24 cellular contexts compared by ENCODE assay signal in the genomic region with DNA sequence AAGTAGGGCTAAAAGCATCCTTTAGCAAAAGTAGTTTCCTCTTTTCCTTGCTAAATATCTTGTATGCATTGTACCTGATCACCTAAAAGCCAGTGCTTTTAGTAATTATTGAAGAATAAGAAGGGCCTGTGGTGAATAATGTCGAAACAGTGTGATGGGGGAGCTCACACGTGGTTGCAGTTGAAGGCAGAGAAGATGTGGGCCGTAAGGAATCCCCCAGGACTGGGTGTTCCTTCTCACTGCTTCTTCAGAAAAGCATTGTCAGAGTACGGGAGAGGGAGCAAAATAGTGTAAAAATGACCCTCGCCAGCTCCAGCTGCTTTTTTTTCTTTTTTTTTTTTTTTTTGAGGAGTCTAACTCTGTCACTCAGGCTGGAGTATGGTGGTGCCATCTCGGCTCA.
DNase-seq lines count a peak whose midpoint lies in the region; ATAC-seq and TF ChIP-seq lines count a peak whose summit lies in the region.
"Had no signal": no experiment of that assay in that cellular context is flagged by ENCODE, and none has a peak within 500 bp of the region (broad histone marks: within the 10 kb centered on the region; RNA-seq: fewer than 3 reads in every experiment).

No MANE protein-coding gene starts in this region.

- no peak overlapping the region for H3K4me3 Mint-ChIP-seq in activated T-helper 17 cell treated with anti-CD3 and anti-CD28 coated beads, Interleukin-2, amount 50 U/mL, for 72 hours
- H3K4me3 Mint-ChIP-seq in neural progenitor cell = no peak overlapping the region
- H3K4me3 Mint-ChIP-seq: CD14-positive monocyte, T-cell had no signal

- no peaks in the 10 kb centered on the region for H3K36me3 ChIP-seq in neural progenitor cell

- H3K4me1 ChIP-seq in neural progenitor cell = no peaks in the 10 kb centered on the region

- no peak overlapping the region for H3K4me3 ChIP-seq in neural progenitor cell

- no peak for TF ChIP-seq CTCF in neural progenitor cell (IDR thresholded peaks at IDR 0.05)

- no peak for DNase-seq in anterior cingulate cortex (lab: John Stamatoyannopoulos, UW)
- DNase-seq in neural progenitor cell (ENCODE audit: low spot score) = no peak
- DNase-seq in NCI-H2081 treated with DMSO at 0.1 percent for 48 hours (lab: John Stamatoyannopoulos, UW) = no peak
- DNase-seq: DMS53, EL, GOT3, KG1, NCI-H1105 treated with DMSO at 0.1 percent for 48 hours, NCI-H1694 treated with DMSO at 0.1 percent for 48 hours, NCI-H2107, NCI-H2227 treated with DMSO at 0.1 percent for 48 hours, NCI-H510A treated with DMSO at 0.1 percent for 48 hours, NCI-H774, RPMI8226, SIG-M5, T-cell had no signal

- no peak overlapping the region for H3K4me2 ChIP-seq in neural progenitor cell

- H3K9ac ChIP-seq in neural progenitor cell = no peak overlapping the region

- no peak overlapping the region for H2AFZ ChIP-seq in neural progenitor cell (replicated peaks)

- H3K9me3 ChIP-seq in neural progenitor cell (ENCODE audit: low read depth) = no peaks in the 10 kb centered on the region

- H4K20me1 ChIP-seq in neural progenitor cell (ENCODE audit: low read depth) = no peaks in the 10 kb centered on the region

- peak; percentile 43 for ATAC-seq in GM18502 (IDR thresholded peaks at IDR 0.05; ENCODE audit: poor library complexity, unreplicated experiment)
- ATAC-seq in GM18867 (IDR thresholded peaks at IDR 0.05; ENCODE audit: unreplicated experiment) = peak; percentile 46
- ATAC-seq in GM21360 (IDR thresholded peaks at IDR 0.05; ENCODE audit: unreplicated experiment) = peak; percentile 49
- peak; percentile 49 for ATAC-seq in HG03520 (IDR thresholded peaks at IDR 0.05; ENCODE audit: unreplicated experiment)
- ATAC-seq in activated T-helper 17 cell treated with anti-CD3 and anti-CD28 coated beads, Interleukin-2, amount 50 U/mL, for 72 hours (replicated peaks) = no peak
- ATAC-seq: HCT116, SK-N-SH treated with all-trans-retinoic acid at 6 μM for 48 hours, T-cell had no signal

- H3K27me3 ChIP-seq in neural progenitor cell = no peaks in the 10 kb centered on the region

- H3K9me3 Mint-ChIP-seq in activated T-helper 17 cell treated with anti-CD3 and anti-CD28 coated beads, Interleukin-2, amount 50 U/mL, for 72 hours = no peaks in the 10 kb centered on the region
- no peaks in the 10 kb centered on the region for H3K9me3 Mint-ChIP-seq in neural progenitor cell
- H3K9me3 Mint-ChIP-seq: T-cell had no signal

- H3F3A ChIP-seq in neural progenitor cell (ENCODE audit: low read depth) = no peaks in the 10 kb centered on the region

- H3K79me2 ChIP-seq in neural progenitor cell (ENCODE audit: low read depth) = no peaks in the 10 kb centered on the region

- peaks cover 7% of the 10 kb centered on the region for H3K27me3 Mint-ChIP-seq in activated T-helper 17 cell treated with anti-CD3 and anti-CD28 coated beads, Interleukin-2, amount 50 U/mL, for 72 hours
- no peaks in the 10 kb centered on the region for H3K27me3 Mint-ChIP-seq in neural progenitor cell (ENCODE audit: insufficient read depth, low read depth)

- H3K27ac Mint-ChIP-seq in activated T-helper 17 cell treated with anti-CD3 and anti-CD28 coated beads, Interleukin-2, amount 50 U/mL, for 72 hours = no peak overlapping the region
- H3K27ac Mint-ChIP-seq in neural progenitor cell = no peak overlapping the region
- H3K27ac Mint-ChIP-seq: T-cell had no signal

- no peaks in the 10 kb centered on the region for H3K4me1 Mint-ChIP-seq in activated T-helper 17 cell treated with anti-CD3 and anti-CD28 coated beads, Interleukin-2, amount 50 U/mL, for 72 hours
- no peaks in the 10 kb centered on the region for H3K4me1 Mint-ChIP-seq in neural progenitor cell
- H3K4me1 Mint-ChIP-seq: T-cell had no signal

- H3K27ac ChIP-seq in neural progenitor cell = no peak overlapping the region

- H3K36me3 Mint-ChIP-seq in activated T-helper 17 cell treated with anti-CD3 and anti-CD28 coated beads, Interleukin-2, amount 50 U/mL, for 72 hours (ENCODE audit: low read depth) = no peaks in the 10 kb centered on the region
- no peaks in the 10 kb centered on the region for H3K36me3 Mint-ChIP-seq in neural progenitor cell
- H3K36me3 Mint-ChIP-seq: CD14-positive monocyte, T-cell had no signal
